Comparison of ENCODE assay signal across 17 cellular contexts in genomic region chr16:31262084-31262483, GRCh38. TPM values are rescaled to one million over a fixed set of nuclear protein-coding genes. Genes with fewer than 3 reads are reported as not detected.
DNase-seq lines count a peak whose midpoint lies in the region; ATAC-seq, FAIRE-seq and TF ChIP-seq lines count a peak whose summit lies in the region.
"Had no signal": no experiment of that assay in that cellular context is flagged by ENCODE, and none has a peak within 500 bp of the region (broad histone marks: within the 10 kb centered on the region; RNA-seq: fewer than 3 reads in every experiment).

No MANE protein-coding gene starts in this region.

- 17% methylated on average over 3 of the region's 3 CpGs for WGBS in HepG2 (ENCODE audit: low lambda C conversion rate)

- H4K20me1 ChIP-seq in HepG2 (ENCODE audit: insufficient read depth, low read length), result no peaks in the 10 kb centered on the region

- peaks cover 62% of the 10 kb centered on the region for H3K4me1 Mint-ChIP-seq in activated naive CD4-positive, alpha-beta T cell treated with anti-CD3 and anti-CD28 coated beads, Interleukin-2, amount 10 ng/mL, durations not matched to agents 7 days and 5 days
- peaks cover 72% of the 10 kb centered on the region for H3K4me1 Mint-ChIP-seq in activated B cell treated with CpG ODN at 0.5 μM for 24 hours

- POLR2A ChIA-PET in activated B cell treated with CpG ODN at 0.5 μM for 24 hours (lab: Charles Lee) (interaction anchor here (0.7 to 2.4 kb wide), 3 partner anchors 82 to 1284 kb away, joined by 6 to 14 read pairs (median 13); partner anchors contain the start of gene FUS), HepG2 (lab: Yijun Ruan, JAX) (no interaction called here)

- CTCF ChIA-PET in activated naive CD4-positive, alpha-beta T cell treated with anti-CD3 and anti-CD28 coated beads, Interleukin-2, amount 10 ng/mL, durations not matched to agents 7 days and 5 days (lab: Charles Lee), result no interaction called here
- CTCF ChIA-PET in activated B cell treated with CpG ODN at 0.5 μM for 24 hours (lab: Charles Lee) (no interaction called here), HepG2 (lab: Yijun Ruan, JAX; ENCODE audit: low intra/inter-chr PET ratio, low total read pairs) (no interaction called here)

- H3K27ac ChIP-seq in HepG2 (ENCODE audit: extremely low read length, insufficient read depth, low read length), result no peak overlapping the region
- no peak overlapping the region for H3K27ac ChIP-seq in upper lobe of right lung
- H3K27ac ChIP-seq: Peyer's patch had no signal

- no TSS peak for BruUV-seq in HepG2 (replicated peaks; lab: Mats Ljungman, UMichigan)

- H3K27ac Mint-ChIP-seq in activated naive CD4-positive, alpha-beta T cell treated with anti-CD3 and anti-CD28 coated beads, Interleukin-2, amount 10 ng/mL, durations not matched to agents 7 days and 5 days, result peak overlapping the region; percentile 4
- H3K27ac Mint-ChIP-seq in activated naive CD4-positive, alpha-beta T cell treated with anti-CD3 and anti-CD28 coated beads, Interleukin-2, amount 50 U/mL, for 72 hours, result no peak overlapping the region
- H3K27ac Mint-ChIP-seq in activated B cell treated with CpG ODN at 0.5 μM for 24 hours, result peak overlapping the region; percentile 24

- H3K9me3 ChIP-seq in HepG2 (ENCODE audit: low read length) (no peaks in the 10 kb centered on the region), upper lobe of right lung (no peaks in the 10 kb centered on the region)
- H3K9me3 ChIP-seq: MG63, Peyer's patch had no signal

- TF ChIP-seq EP300 in HepG2 (IDR thresholded peaks at IDR 0.05; ENCODE audit: low read depth in 2 of 2, low read length in 2 of 2) (no peak), HepG2 (CRISPR knock-in tag; IDR thresholded peaks at IDR 0.05; ENCODE audit: borderline replicate concordance) (no peak)

- no peak overlapping the region for H3K9ac ChIP-seq in HepG2 (ENCODE audit: insufficient read depth, low read depth, low read length)

- no peak for ATAC-seq in activated naive CD4-positive, alpha-beta T cell treated with anti-CD3 and anti-CD28 coated beads, Interleukin-2, amount 50 U/mL, for 72 hours
- no peak for ATAC-seq in activated B cell treated with CpG ODN at 0.5 μM for 24 hours (ENCODE audit: low read depth)
- ATAC-seq in HepG2, result no peak
- ATAC-seq in upper lobe of right lung, result no peak
- ATAC-seq in GM19397 (IDR thresholded peaks at IDR 0.05; ENCODE audit: unreplicated experiment), result no peak
- no peak for ATAC-seq in HG03135 (IDR thresholded peaks at IDR 0.05; ENCODE audit: unreplicated experiment)
- ATAC-seq: Right ventricle myocardium inferior had no signal

- no peak for FAIRE-seq in HepG2 (lab: Jason Lieb, UNC)

- TF ChIP-seq RAD21 in HepG2 (CRISPR knock-in tag; IDR thresholded peaks at IDR 0.05), result no peak

- peaks cover 2 to 30% of the 10 kb centered on the region in 2 experiments; a peak in 3 of 5 replicates for H3K27me3 ChIP-seq in HepG2 (ENCODE audit: control insufficient read depth in 1 of 2, insufficient read depth in 2 of 2, low read length in 2 of 2)
- H3K27me3 ChIP-seq in upper lobe of right lung, result no peaks in the 10 kb centered on the region
- H3K27me3 ChIP-seq: Peyer's patch had no signal

- H3K4me1 ChIP-seq in HepG2 (ENCODE audit: insufficient read depth, low read length), result no peaks in the 10 kb centered on the region
- peaks cover 11% of the 10 kb centered on the region for H3K4me1 ChIP-seq in upper lobe of right lung

- no peaks in the 10 kb centered on the region for H3K79me2 ChIP-seq in HepG2 (ENCODE audit: insufficient read depth, low read length)

- no peak overlapping the region for H3K4me3 ChIP-seq in HepG2 (replicated peaks in 1 of 3; ENCODE audit: insufficient read depth in 1 of 3, low read depth in 2 of 3, low read length in 3 of 3)
- H3K4me3 ChIP-seq in upper lobe of right lung, result no peak overlapping the region
- H3K4me3 ChIP-seq: MG63, Peyer's patch had no signal

- intact Hi-C loops in activated B cell treated with CpG ODN at 0.5 μM for 24 hours (cut with micrococcal nuclease), result loop anchor here (5.0 kb wide), 1 partner anchor 90 kb away; no protein-coding TSS in a partner anchor
- intact Hi-C loops in HepG2 (cut with micrococcal nuclease; ENCODE audit: unreplicated experiment), result no loop called here
- intact Hi-C loops in upper lobe of right lung (cut with DNase I), result no loop called here

- H3K36me3 Mint-ChIP-seq in activated naive CD4-positive, alpha-beta T cell treated with anti-CD3 and anti-CD28 coated beads, Interleukin-2, amount 10 ng/mL, durations not matched to agents 7 days and 5 days, result peaks cover 24% of the 10 kb centered on the region
- H3K36me3 Mint-ChIP-seq in activated naive CD4-positive, alpha-beta T cell treated with anti-CD3 and anti-CD28 coated beads, Interleukin-2, amount 50 U/mL, for 72 hours, result peaks cover 0 to 2% of the 10 kb centered on the region in 2 donors
- peaks cover under 1% of the 10 kb centered on the region for H3K36me3 Mint-ChIP-seq in activated B cell treated with CpG ODN at 0.5 μM for 24 hours (ENCODE audit: low read depth)

- DNase-seq in activated naive CD4-positive, alpha-beta T cell treated with anti-CD3 and anti-CD28 coated beads, Interleukin-2, amount 10 ng/mL, durations not matched to agents 7 days and 5 days, result no peak
- DNase-seq in activated naive CD4-positive, alpha-beta T cell treated with anti-CD3 and anti-CD28 coated beads, Interleukin-2, amount 50 U/mL, for 72 hours (ENCODE audit: low spot score in 2 of 2), result no peak
- DNase-seq in activated B cell treated with CpG ODN at 0.5 μM for 24 hours (no peak), HepG2 (ENCODE audit: low spot score) (no peak), upper lobe of right lung (peak; percentile 1)
- DNase-seq: Calu3, DMS53, GOT3, Karpas-422, MG63, NCI-H1092, NCI-H2081 treated with DMSO at 0.1 percent for 48 hours, NCI-H524 treated with DMSO at 0.1 percent for 48 hours had no signal

- peaks cover 22% of the 10 kb centered on the region for H3K27me3 Mint-ChIP-seq in activated naive CD4-positive, alpha-beta T cell treated with anti-CD3 and anti-CD28 coated beads, Interleukin-2, amount 10 ng/mL, durations not matched to agents 7 days and 5 days
- no peaks in the 10 kb centered on the region for H3K27me3 Mint-ChIP-seq in activated B cell treated with CpG ODN at 0.5 μM for 24 hours

- H2AFZ ChIP-seq in HepG2 (ENCODE audit: low read length), result no peak overlapping the region

- no peak overlapping the region for H3K4me2 ChIP-seq in HepG2 (ENCODE audit: low read depth, low read length)

- TF ChIP-seq CTCF in activated B cell treated with CpG ODN at 0.5 μM for 24 hours (IDR thresholded peaks at IDR 0.05) (no peak), HepG2 (CRISPR knock-in tag; IDR thresholded peaks at IDR 0.05) (no peak), upper lobe of right lung (IDR thresholded peaks at IDR 0.05) (no peak)

- peak overlapping the region; percentile 8 for H3K4me3 Mint-ChIP-seq in activated naive CD4-positive, alpha-beta T cell treated with anti-CD3 and anti-CD28 coated beads, Interleukin-2, amount 10 ng/mL, durations not matched to agents 7 days and 5 days
- H3K4me3 Mint-ChIP-seq in activated B cell treated with CpG ODN at 0.5 μM for 24 hours, result no peak overlapping the region

- TF ChIP-seq POLR2A in HepG2 (IDR thresholded peaks at IDR 0.05; ENCODE audit: insufficient read depth in 1 of 2, low read depth in 2 of 2, low read length in 2 of 2), result no peak

- no peaks in the 10 kb centered on the region for H3K36me3 ChIP-seq in HepG2 (replicated peaks in 1 of 2; ENCODE audit: control insufficient read depth in 1 of 2, insufficient read depth in 2 of 2, low read length in 2 of 2)
- no peaks in the 10 kb centered on the region for H3K36me3 ChIP-seq in upper lobe of right lung
- H3K36me3 ChIP-seq: MG63, Peyer's patch had no signal

- no peaks in the 10 kb centered on the region for H3K9me3 Mint-ChIP-seq in activated naive CD4-positive, alpha-beta T cell treated with anti-CD3 and anti-CD28 coated beads, Interleukin-2, amount 10 ng/mL, durations not matched to agents 7 days and 5 days
- no peaks in the 10 kb centered on the region for H3K9me3 Mint-ChIP-seq in activated naive CD4-positive, alpha-beta T cell treated with anti-CD3 and anti-CD28 coated beads, Interleukin-2, amount 50 U/mL, for 72 hours
- H3K9me3 Mint-ChIP-seq in activated B cell treated with CpG ODN at 0.5 μM for 24 hours, result no peaks in the 10 kb centered on the region

- in situ Hi-C loops in HepG2 (cut with HindIII; ENCODE audit: extremely low pct_ligation_motif_present, low pct_unique_long_range_greater_than_20kb), result no loop called here

RNA-seq across cellular contexts. Expression of gene ITGAM, which starts 2.3 kb away (rescaled TPM):
- total RNA-seq in activated naive CD4-positive, alpha-beta T cell treated with anti-CD3 and anti-CD28 coated beads, Interleukin-2, amount 50 U/mL, for 72 hours, result 1 to 10 TPM; 1.5 to 5.5 TPM
- total RNA-seq in activated B cell treated with CpG ODN at 0.5 μM for 24 hours (40.6 and 44.6 TPM in 2 replicates), HepG2 (2016; rRNA removed; fragmentation: Illumina TruSeq; extraction: Trizol) (0.11 and 0.20 TPM in 2 replicates), upper lobe of right lung (44.8 TPM)
- total RNA-seq in HepG2 (2016; cell fraction: cytosol; rRNA removed; fragmentation: Illumina TruSeq; extraction: Trizol; ENCODE audit: low read depth), result not detected in 2 replicates
- total RNA-seq in HepG2 (2016; cell fraction: insoluble cytoplasmic fraction; rRNA removed; fragmentation: Illumina TruSeq; extraction: Trizol), result 0.09 TPM in 1 of 2 replicates, not detected in the other
- not detected in 2 replicates for total RNA-seq in HepG2 (2016; cell fraction: membrane; rRNA removed; fragmentation: Illumina TruSeq; extraction: Trizol)
- total RNA-seq in HepG2 (2016; cell fraction: nucleus; rRNA removed; fragmentation: Illumina TruSeq; extraction: Trizol), result not detected in 2 replicates
- 0.01 and 0.09 TPM in 2 replicates for polyA plus RNA-seq in HepG2 (2011; rRNA removed)
- polyA plus RNA-seq in HepG2 (2011; cell fraction: cytosol; rRNA removed), result 0.05 and 0.11 TPM in 2 replicates
- 0.14 and 1.0 TPM in 2 replicates for polyA plus RNA-seq in HepG2 (2011; cell fraction: nucleus; rRNA removed)
- polyA plus RNA-seq in HepG2 (2012), result not detected in 2 replicates
- polyA plus RNA-seq in HepG2 (2016; cell fraction: cytosol; fragmentation: Illumina TruSeq; extraction: Trizol; ENCODE audit: low read depth), result not detected in 2 replicates
- polyA plus RNA-seq in HepG2 (2016; cell fraction: insoluble cytoplasmic fraction; fragmentation: Illumina TruSeq; extraction: Trizol; ENCODE audit: low read depth), result not detected in 2 replicates
- not detected in 2 replicates for polyA plus RNA-seq in HepG2 (2016; cell fraction: membrane; fragmentation: Illumina TruSeq; extraction: Trizol; ENCODE audit: low read depth)
- polyA plus RNA-seq in HepG2 (2016; cell fraction: nucleus; fragmentation: Illumina TruSeq; extraction: Trizol; ENCODE audit: insufficient read depth, low read depth), result not detected in 2 replicates
- polyA minus RNA-seq in HepG2 (2011; rRNA and poly(A)+ RNA removed; ENCODE audit: low replicate concordance), result not detected in 2 replicates
- polyA minus RNA-seq in HepG2 (2011; cell fraction: cytosol; rRNA and poly(A)+ RNA removed), result not detected in 2 replicates
- not detected in 2 replicates for polyA minus RNA-seq in HepG2 (2011; cell fraction: nucleus; rRNA and poly(A)+ RNA removed)

RNA-seq across cellular contexts. Expression of gene PYDC1, which starts 45.1 kb away (rescaled TPM):
- total RNA-seq in activated naive CD4-positive, alpha-beta T cell treated with anti-CD3 and anti-CD28 coated beads, Interleukin-2, amount 50 U/mL, for 72 hours, result not detected
- total RNA-seq in activated B cell treated with CpG ODN at 0.5 μM for 24 hours (0.27 TPM in 1 of 2 replicates, not detected in the other), HepG2 (2016; rRNA removed; fragmentation: Illumina TruSeq; extraction: Trizol) (not detected in 2 replicates), upper lobe of right lung (not detected)
- not detected in 2 replicates for total RNA-seq in HepG2 (2016; cell fraction: cytosol; rRNA removed; fragmentation: Illumina TruSeq; extraction: Trizol; ENCODE audit: low read depth)
- not detected in 2 replicates for total RNA-seq in HepG2 (2016; cell fraction: insoluble cytoplasmic fraction; rRNA removed; fragmentation: Illumina TruSeq; extraction: Trizol)
- total RNA-seq in HepG2 (2016; cell fraction: membrane; rRNA removed; fragmentation: Illumina TruSeq; extraction: Trizol), result not detected in 2 replicates
- not detected in 2 replicates for total RNA-seq in HepG2 (2016; cell fraction: nucleus; rRNA removed; fragmentation: Illumina TruSeq; extraction: Trizol)
- not detected in 2 replicates for polyA plus RNA-seq in HepG2 (2011; rRNA removed)
- not detected in 2 replicates for polyA plus RNA-seq in HepG2 (2011; cell fraction: cytosol; rRNA removed)
- polyA plus RNA-seq in HepG2 (2011; cell fraction: nucleus; rRNA removed), result not detected in 2 replicates
- polyA plus RNA-seq in HepG2 (2012), result not detected in 2 replicates
- polyA plus RNA-seq in HepG2 (2016; cell fraction: cytosol; fragmentation: Illumina TruSeq; extraction: Trizol; ENCODE audit: low read depth), result not detected in 2 replicates
- polyA plus RNA-seq in HepG2 (2016; cell fraction: insoluble cytoplasmic fraction; fragmentation: Illumina TruSeq; extraction: Trizol; ENCODE audit: low read depth), result not detected in 2 replicates
- polyA plus RNA-seq in HepG2 (2016; cell fraction: membrane; fragmentation: Illumina TruSeq; extraction: Trizol; ENCODE audit: low read depth), result not detected in 2 replicates
- polyA plus RNA-seq in HepG2 (2016; cell fraction: nucleus; fragmentation: Illumina TruSeq; extraction: Trizol; ENCODE audit: insufficient read depth, low read depth), result not detected in 2 replicates
- not detected in 2 replicates for polyA minus RNA-seq in HepG2 (2011; rRNA and poly(A)+ RNA removed; ENCODE audit: low replicate concordance)
- not detected in 2 replicates for polyA minus RNA-seq in HepG2 (2011; cell fraction: cytosol; rRNA and poly(A)+ RNA removed)
- polyA minus RNA-seq in HepG2 (2011; cell fraction: nucleus; rRNA and poly(A)+ RNA removed), result not detected in 2 replicates
- total RNA-seq: Calu3, Peyer's patch, Right ventricle myocardium inferior had no signal

RNA-seq across cellular contexts. Expression of gene TRIM72, which starts 48.2 kb away (rescaled TPM):
- total RNA-seq in activated naive CD4-positive, alpha-beta T cell treated with anti-CD3 and anti-CD28 coated beads, Interleukin-2, amount 50 U/mL, for 72 hours, result under 1 TPM; 0.06 to 0.09 TPM
- 0.16 TPM in 1 of 2 replicates, not detected in the other for total RNA-seq in activated B cell treated with CpG ODN at 0.5 μM for 24 hours
- total RNA-seq in HepG2 (2016; rRNA removed; fragmentation: Illumina TruSeq; extraction: Trizol), result not detected in 2 replicates
- not detected in 2 replicates for total RNA-seq in HepG2 (2016; cell fraction: cytosol; rRNA removed; fragmentation: Illumina TruSeq; extraction: Trizol; ENCODE audit: low read depth)
- not detected in 2 replicates for total RNA-seq in HepG2 (2016; cell fraction: insoluble cytoplasmic fraction; rRNA removed; fragmentation: Illumina TruSeq; extraction: Trizol)
- total RNA-seq in HepG2 (2016; cell fraction: membrane; rRNA removed; fragmentation: Illumina TruSeq; extraction: Trizol), result not detected in 2 replicates
- not detected in 2 replicates for total RNA-seq in HepG2 (2016; cell fraction: nucleus; rRNA removed; fragmentation: Illumina TruSeq; extraction: Trizol)
- polyA plus RNA-seq in HepG2 (2011; rRNA removed), result not detected in 2 replicates
- not detected in 2 replicates for polyA plus RNA-seq in HepG2 (2011; cell fraction: cytosol; rRNA removed)
- 0.05 TPM in 1 of 2 replicates, not detected in the other for polyA plus RNA-seq in HepG2 (2011; cell fraction: nucleus; rRNA removed)
- polyA plus RNA-seq in HepG2 (2012), result not detected in 2 replicates
- not detected in 2 replicates for polyA plus RNA-seq in HepG2 (2016; cell fraction: cytosol; fragmentation: Illumina TruSeq; extraction: Trizol; ENCODE audit: low read depth)
- not detected in 2 replicates for polyA plus RNA-seq in HepG2 (2016; cell fraction: insoluble cytoplasmic fraction; fragmentation: Illumina TruSeq; extraction: Trizol; ENCODE audit: low read depth)
- polyA plus RNA-seq in HepG2 (2016; cell fraction: membrane; fragmentation: Illumina TruSeq; extraction: Trizol; ENCODE audit: low read depth), result not detected in 2 replicates
- polyA plus RNA-seq in HepG2 (2016; cell fraction: nucleus; fragmentation: Illumina TruSeq; extraction: Trizol; ENCODE audit: insufficient read depth, low read depth), result not detected in 2 replicates
- 0.02 TPM in 1 of 2 replicates, not detected in the other for polyA minus RNA-seq in HepG2 (2011; rRNA and poly(A)+ RNA removed; ENCODE audit: low replicate concordance)
- polyA minus RNA-seq in HepG2 (2011; cell fraction: cytosol; rRNA and poly(A)+ RNA removed), result not detected in 2 replicates
- not detected in 2 replicates for polyA minus RNA-seq in HepG2 (2011; cell fraction: nucleus; rRNA and poly(A)+ RNA removed)
- 0.17 TPM for total RNA-seq in upper lobe of right lung
- total RNA-seq: Calu3, Peyer's patch had no signal

RNA-seq across cellular contexts. Expression of gene PYCARD, which starts 59.5 kb away (rescaled TPM):
- 10 to 100 TPM in 1 of 2 donors, 1 to 10 TPM in 1; 1.2 to 19.7 TPM for total RNA-seq in activated naive CD4-positive, alpha-beta T cell treated with anti-CD3 and anti-CD28 coated beads, Interleukin-2, amount 50 U/mL, for 72 hours
- total RNA-seq in activated B cell treated with CpG ODN at 0.5 μM for 24 hours (21.7 and 27.8 TPM in 2 replicates), HepG2 (2016; rRNA removed; fragmentation: Illumina TruSeq; extraction: Trizol) (4.4 and 4.8 TPM in 2 replicates), upper lobe of right lung (49.5 TPM)
- 3.8 and 4.5 TPM in 2 replicates for total RNA-seq in HepG2 (2016; cell fraction: cytosol; rRNA removed; fragmentation: Illumina TruSeq; extraction: Trizol; ENCODE audit: low read depth)
- total RNA-seq in HepG2 (2016; cell fraction: insoluble cytoplasmic fraction; rRNA removed; fragmentation: Illumina TruSeq; extraction: Trizol), result 3.7 and 4.7 TPM in 2 replicates
- total RNA-seq in HepG2 (2016; cell fraction: membrane; rRNA removed; fragmentation: Illumina TruSeq; extraction: Trizol), result 3.8 and 5.0 TPM in 2 replicates
- total RNA-seq in HepG2 (2016; cell fraction: nucleus; rRNA removed; fragmentation: Illumina TruSeq; extraction: Trizol), result 1.8 and 2.4 TPM in 2 replicates
- 6.0 and 9.2 TPM in 2 replicates for polyA plus RNA-seq in HepG2 (2011; rRNA removed)
- 3.7 and 11.2 TPM in 2 replicates for polyA plus RNA-seq in HepG2 (2011; cell fraction: cytosol; rRNA removed)
- 7.2 and 9.7 TPM in 2 replicates for polyA plus RNA-seq in HepG2 (2011; cell fraction: nucleus; rRNA removed)
- polyA plus RNA-seq in HepG2 (2012), result 3.6 and 4.1 TPM in 2 replicates
- 3.8 and 5.0 TPM in 2 replicates for polyA plus RNA-seq in HepG2 (2016; cell fraction: cytosol; fragmentation: Illumina TruSeq; extraction: Trizol; ENCODE audit: low read depth)
- polyA plus RNA-seq in HepG2 (2016; cell fraction: insoluble cytoplasmic fraction; fragmentation: Illumina TruSeq; extraction: Trizol; ENCODE audit: low read depth), result 4.4 and 4.5 TPM in 2 replicates
- 2.7 and 3.2 TPM in 2 replicates for polyA plus RNA-seq in HepG2 (2016; cell fraction: membrane; fragmentation: Illumina TruSeq; extraction: Trizol; ENCODE audit: low read depth)
- 0.87 and 3.1 TPM in 2 replicates for polyA plus RNA-seq in HepG2 (2016; cell fraction: nucleus; fragmentation: Illumina TruSeq; extraction: Trizol; ENCODE audit: insufficient read depth, low read depth)
- 7.8 TPM in 1 of 2 replicates, not detected in the other for polyA minus RNA-seq in HepG2 (2011; rRNA and poly(A)+ RNA removed; ENCODE audit: low replicate concordance)
- polyA minus RNA-seq in HepG2 (2011; cell fraction: cytosol; rRNA and poly(A)+ RNA removed), result 2.7 and 4.6 TPM in 2 replicates
- 0.64 TPM in 1 of 2 replicates, not detected in the other for polyA minus RNA-seq in HepG2 (2011; cell fraction: nucleus; rRNA and poly(A)+ RNA removed)

Comparison
In these comparisons a context has a peak if more than half of its experiments do, and no peak if none do; other contexts are left out.
1. H3K27ac Mint-ChIP-seq: peak in activated naive CD4-positive, alpha-beta T cell treated with anti-CD3 and anti-CD28 coated beads, Interleukin-2, amount 10 ng/mL, durations not matched to agents 7 days and 5 days (single experiment) and activated B cell treated with CpG ODN at 0.5 μM for 24 hours (single experiment); none in activated naive CD4-positive, alpha-beta T cell treated with anti-CD3 and anti-CD28 coated beads, Interleukin-2, amount 50 U/mL, for 72 hours (0 of 2).